17 cellular contexts compared by ENCODE assay signal in genomic region chr2:178317807-178318206, GRCh38.
"Had no signal": no experiment of that assay in that cellular context is flagged by ENCODE, and none has a peak within 500 bp of the region (broad histone marks: within the 10 kb centered on the region; RNA-seq: fewer than 3 reads in every experiment).

No MANE protein-coding gene starts in this region.

- H3K27ac ChIP-seq: ascending aorta, coronary artery, foreskin keratinocyte, sigmoid colon, spleen, thoracic aorta, upper lobe of left lung had no signal

- FAIRE-seq: keratinocyte had no signal

- H3K4me1 ChIP-seq: ascending aorta, foreskin keratinocyte, spleen had no signal

- DNase-seq: activated CD4-positive, alpha-beta T cell treated with anti-CD3 and anti-CD28 coated beads, Interleukin-2, amount 10 ng/mL, durations not matched to agents 24 days and 14 days; activated CD4-positive, CD25-positive, alpha-beta regulatory T cell; activated CD8-positive, alpha-beta T cell treated with anti-CD3 and anti-CD28 coated beads for 36 hours; activated naive CD4-positive, alpha-beta T cell treated with anti-CD3 and anti-CD28 coated beads for 36 hours; activated T-cell treated with anti-CD3 and anti-CD28 coated beads, Interleukin-2, amount 50 U/mL, for 1 hour; foreskin keratinocyte; hippocampal formation; occipital lobe; posterior cingulate gyrus; sigmoid colon; spleen; stimulated activated naive B cell treated with anti-CD40 and anti-IgM and Interleukin-4, amounts not matched to agents 10 μg/mL and 1 μg/mL and 100 μg/mL, for 72 hours; upper lobe of left lung had no signal

- H3K27me3 ChIP-seq: ascending aorta, foreskin keratinocyte, sigmoid colon, spleen, upper lobe of left lung had no signal

- ATAC-seq: activated CD8-positive, alpha-beta T cell treated with anti-CD3 and anti-CD28 coated beads for 36 hours; foreskin keratinocyte; stimulated activated naive B cell treated with anti-CD40 and anti-IgM and Interleukin-4, amounts not matched to agents 10 μg/mL and 1 μg/mL and 100 μg/mL, for 72 hours had no signal

- H3K9me3 ChIP-seq: ascending aorta, sigmoid colon, spleen, thoracic aorta, upper lobe of left lung had no signal

- H3K36me3 ChIP-seq: ascending aorta, sigmoid colon, spleen, thoracic aorta, upper lobe of left lung had no signal

- H3K4me3 ChIP-seq: ascending aorta, coronary artery, sigmoid colon, spleen, thoracic aorta, upper lobe of left lung had no signal
